4 cellular contexts compared by ENCODE assay signal in the genomic region with DNA sequence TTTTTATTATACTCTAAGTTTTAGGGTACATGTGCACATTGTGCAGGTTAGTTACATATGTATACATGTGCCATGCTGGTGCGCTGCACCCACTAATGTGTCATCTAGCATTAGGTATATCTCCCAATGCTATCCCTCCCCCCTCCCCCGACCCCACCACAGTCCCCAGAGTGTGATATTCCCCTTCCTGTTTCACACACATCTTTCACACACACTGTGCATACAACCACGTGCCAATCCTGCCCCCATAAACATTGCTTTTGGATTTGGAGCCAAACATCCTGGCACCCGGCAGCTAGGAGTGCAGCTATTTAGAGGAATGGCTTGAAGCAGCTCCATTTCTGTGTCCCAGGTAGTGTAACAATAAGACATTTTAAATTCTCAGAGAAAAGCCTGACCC. TPM values are rescaled to one million over a fixed set of nuclear protein-coding genes. Genes with fewer than 3 reads are reported as not detected.
"Had no signal": no experiment of that assay in that cellular context is flagged by ENCODE, and none has a peak within 500 bp of the region (broad histone marks: within the 10 kb centered on the region; RNA-seq: fewer than 3 reads in every experiment).

No MANE protein-coding gene starts in this region.

RNA-seq across cellular contexts. Expression of gene FAM72D, which starts 51.4 kb away (rescaled TPM):
- total RNA-seq: ascending aorta, body of pancreas, bronchial epithelial cell, cardiac septum had no signal
